Comparison of ENCODE assay signal across 8 cellular contexts in the genomic region with DNA sequence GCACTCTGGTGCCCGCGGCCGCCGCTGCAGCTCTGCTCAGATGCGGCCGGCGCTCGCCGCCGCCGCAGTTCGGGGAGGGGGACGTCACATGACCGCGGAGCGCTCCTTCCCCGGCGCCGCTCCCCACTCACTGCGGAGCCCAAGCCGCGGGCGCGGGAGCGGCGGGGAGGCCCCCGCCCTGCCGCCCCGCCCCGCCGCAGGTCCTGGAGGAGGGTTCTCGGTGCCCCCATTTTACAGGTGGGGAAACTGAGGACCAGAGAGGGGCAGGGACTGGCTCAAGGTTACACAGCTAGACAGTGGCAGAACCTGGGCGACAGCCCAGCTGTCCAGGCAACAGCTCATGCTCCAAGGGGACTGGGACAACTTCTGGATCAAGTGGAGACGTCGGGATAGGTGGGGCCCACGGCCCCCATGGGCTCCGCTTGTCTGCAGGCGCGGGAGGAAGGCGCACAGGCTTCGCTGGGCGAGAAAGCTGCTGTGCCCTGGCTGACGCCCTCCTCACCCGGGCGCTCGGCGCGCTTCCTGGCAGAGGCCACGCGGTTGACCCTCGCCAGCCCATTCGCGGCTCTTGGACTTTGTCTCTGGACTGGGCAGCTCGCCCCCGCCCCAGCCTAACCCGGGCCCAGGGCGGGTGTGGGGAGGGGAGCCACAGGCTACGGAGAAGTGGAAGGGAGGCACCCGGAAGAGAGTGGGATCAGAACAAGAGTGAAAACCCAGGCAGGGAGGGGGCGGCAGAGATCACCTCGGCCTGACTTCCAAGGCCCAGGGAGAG. TPM values are rescaled to one million over a fixed set of nuclear protein-coding genes. Genes with fewer than 3 reads are reported as not detected.
DNase-seq lines count a peak whose midpoint lies in the region; ATAC-seq and TF ChIP-seq lines count a peak whose summit lies in the region.

TSS of gene RAP1GAP (minus strand) at position 71 of the 772 bp plus-strand sequence. CDS start 49,325 bp downstream, outside the sequence.

- peaks cover 15% of the 10 kb centered on the region for H4K20me1 ChIP-seq in smooth muscle cell (ENCODE audit: low read depth)

- no peaks in the 10 kb centered on the region for H3F3A ChIP-seq in smooth muscle cell (ENCODE audit: low read depth)

- DNase-seq in NCI-H2227 (lab: John Stamatoyannopoulos, UW; ENCODE audit: unreplicated experiment) = peak; percentile 77
- DNase-seq in NCI-H2227 treated with DMSO at 0.1 percent for 48 hours (lab: John Stamatoyannopoulos, UW) = no peak
- peak; percentile 46 to 48 for DNase-seq in NOMO-1 (lab: John Stamatoyannopoulos, UW; ENCODE audit: unreplicated experiment in 2 of 2)
- DNase-seq in astrocyte of the cerebellum (ENCODE audit: low read depth) = no peak
- peak; percentile 74 for DNase-seq in iPS-NIHi7 (ENCODE audit: extremely low spot score)
- DNase-seq in smooth muscle cell (lab: John Stamatoyannopoulos, UW; ENCODE audit: unreplicated experiment) = no peak
- DNase-seq in SKM-1 (lab: John Stamatoyannopoulos, UW; ENCODE audit: unreplicated experiment) = no peak

- TF ChIP-seq CTCF in astrocyte of the cerebellum (IDR thresholded peaks at IDR 0.05; ENCODE audit: low read depth, low read length, missing control alignments) (no peak), smooth muscle cell (IDR thresholded peaks at IDR 0.05; ENCODE audit: borderline replicate concordance, insufficient read depth, poor library complexity, severe bottlenecking) (no peak)

- in situ Hi-C loops in astrocyte of the cerebellum (cut with HindIII; ENCODE audit: low sequenced_read_pairs) = no loop called here

- no peak within 1 kb of the TSS for H2AFZ ChIP-seq in smooth muscle cell (ENCODE audit: low read depth)

- 2% methylated on average over 45 of the region's 61 CpGs for WGBS in smooth muscle cell (ENCODE audit: low lambda C conversion rate)

- H3K27me3 ChIP-seq in smooth muscle cell (ENCODE audit: low read depth) = peaks cover 10% of the 10 kb centered on the region

- no peak within 1 kb of the TSS for H3K27ac ChIP-seq in smooth muscle cell (ENCODE audit: low read depth)

- H3K9me3 ChIP-seq in smooth muscle cell (replicated peaks; ENCODE audit: low read depth) = no peaks in the 10 kb centered on the region

- no peak within 1 kb of the TSS for H3K9ac ChIP-seq in smooth muscle cell (ENCODE audit: low read depth)

- no peak for ATAC-seq in HG03342 (IDR thresholded peaks at IDR 0.05; ENCODE audit: unreplicated experiment)

- no peaks in the 10 kb centered on the region for H3K36me3 ChIP-seq in smooth muscle cell (ENCODE audit: low read depth)

- H3K4me3 ChIP-seq in astrocyte of the cerebellum (ENCODE audit: low read depth, low read length) (peak within 1 kb of the TSS; percentile 21), smooth muscle cell (peak within 1 kb of the TSS; percentile 65)

- peaks cover 11% of the 10 kb centered on the region for H3K4me1 ChIP-seq in smooth muscle cell (ENCODE audit: low read depth)

- peak within 1 kb of the TSS; percentile 97 for H3K4me2 ChIP-seq in smooth muscle cell

- no peaks in the 10 kb centered on the region for H3K79me2 ChIP-seq in smooth muscle cell (ENCODE audit: low read depth)

RNA-seq across cellular contexts. Expression of gene RAP1GAP, which starts in this region (rescaled TPM):
- total RNA-seq in smooth muscle cell = 0.99 and 3.0 TPM in 2 replicates
- 3.9 and 4.1 TPM in 2 replicates for polyA plus RNA-seq in smooth muscle cell

Comparison
In these comparisons a context has a peak if more than half of its experiments do, and no peak if none do; other contexts are left out.
1. DNase-seq: peak in NCI-H2227 (single experiment), NOMO-1 (2 of 2) and iPS-NIHi7 (single experiment); none in NCI-H2227 treated with DMSO at 0.1 percent for 48 hours (single experiment), astrocyte of the cerebellum (single experiment), smooth muscle cell (single experiment) and SKM-1 (single experiment).